ENCODE assay signal across 1 cellular context in the genomic region with DNA sequence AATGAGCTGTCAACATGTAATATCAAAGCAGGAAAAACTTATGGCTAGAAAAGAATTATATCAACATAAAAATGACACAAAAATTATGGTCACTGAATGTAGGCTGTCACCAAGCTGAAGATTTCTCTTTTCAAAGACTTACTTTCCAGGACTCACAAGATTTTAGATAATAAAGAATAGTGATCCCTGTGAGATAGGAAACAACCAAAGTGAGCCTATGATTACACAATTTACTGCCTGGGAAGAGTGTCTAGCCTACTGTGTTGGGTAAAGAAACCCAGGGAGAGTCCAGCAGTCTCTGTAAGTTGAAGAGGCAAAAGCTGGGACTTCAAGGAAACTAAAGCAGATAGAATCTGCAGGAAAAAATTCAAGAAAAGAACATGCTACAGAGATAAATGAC.
A peak's percentile ranks its signal among the peaks of the same experiment; 100 is the strongest.
TF ChIP-seq lines count a peak whose summit lies in the region.

No MANE protein-coding gene starts in this region.

TF ChIP-seq in GM12878, 131 proteins besides CTCF, POLR2A, EP300 and RAD21:
- TF ChIP-seq MTA3 (IDR thresholded peaks at IDR 0.05; ENCODE audit: borderline replicate concordance, low read length), result no peak
- TF ChIP-seq SUZ12 (IDR thresholded peaks at IDR 0.05; ENCODE audit: unreplicated experiment), result no peak
- TF ChIP-seq FOXK2 (IDR thresholded peaks at IDR 0.05), result no peak
- TF ChIP-seq E2F8 (IDR thresholded peaks at IDR 0.05; ENCODE audit: low read depth, partially characterized antibody), result no peak
- TF ChIP-seq SREBF2 (IDR thresholded peaks at IDR 0.05; ENCODE audit: low read length), result no peak
- TF ChIP-seq CHD1 (IDR thresholded peaks at IDR 0.05; ENCODE audit: low read depth, low read length), result peak; percentile 72; the same call in 1 of the 2 replicates
- TF ChIP-seq EED (IDR thresholded peaks at IDR 0.05; ENCODE audit: low read depth), result no peak
- no peak for TF ChIP-seq HDAC2 (IDR thresholded peaks at IDR 0.05)
- TF ChIP-seq MLLT1 (IDR thresholded peaks at IDR 0.05), result peak; percentile 65; the same call in 1 of the 2 replicates
- TF ChIP-seq POLR2AphosphoS5 (IDR thresholded peaks at IDR 0.05; ENCODE audit: low read length), result 0 out of 2 replicates have a peak, but pooled peaks have one; percentile 13
